ENCODE assay signal across 1 cellular context in genomic region chr6:6699741-6700367, GRCh38.
TF ChIP-seq lines count a peak whose summit lies in the region.

No MANE protein-coding gene starts in this region.

TF ChIP-seq in HEK293, 187 proteins besides CTCF, POLR2A, EP300 and RAD21 (continued from another document and continues in another):
- TF ChIP-seq REST (tag by site-specific recombination; IDR thresholded peaks at IDR 0.05) (no peak), ZNF645 (tag by site-specific recombination; IDR thresholded peaks at IDR 0.05) (no peak), IKZF3 (tag by site-specific recombination; IDR thresholded peaks at IDR 0.05) (0 out of 2 replicates have a peak, but pooled peaks have one; percentile 12), KLF9 (tag by site-specific recombination; IDR thresholded peaks at IDR 0.05; ENCODE audit: low read depth) (no peak), KLF10 (tag by site-specific recombination; IDR thresholded peaks at IDR 0.05) (no peak), ZNF350 (tag by site-specific recombination; IDR thresholded peaks at IDR 0.05) (no peak), ZNF639 (tag by site-specific recombination; IDR thresholded peaks at IDR 0.05) (no peak), ZBTB8A (tag by site-specific recombination; IDR thresholded peaks at IDR 0.05) (no peak), ZNF600 (tag by site-specific recombination; IDR thresholded peaks at IDR 0.05) (peak; percentile 37; the same call in 1 of the 2 replicates), ZNF302 (tag by site-specific recombination; IDR thresholded peaks at IDR 0.05; ENCODE audit: low read depth) (no peak), ZIC2 (tag by site-specific recombination; IDR thresholded peaks at IDR 0.05) (no peak), ZNF169 (tag by site-specific recombination; IDR thresholded peaks at IDR 0.05) (no peak), ZNF488 (tag by site-specific recombination; IDR thresholded peaks at IDR 0.05) (no peak), ZNF280D (tag by site-specific recombination; IDR thresholded peaks at IDR 0.05) (no peak), ZNF433 (tag by site-specific recombination; IDR thresholded peaks at IDR 0.05; ENCODE audit: low read depth) (no peak), ZNF76 (tag by site-specific recombination; IDR thresholded peaks at IDR 0.05; ENCODE audit: borderline replicate concordance, low read depth) (no peak), KLF1 (tag by site-specific recombination; IDR thresholded peaks at IDR 0.05) (peak; percentile 33; the same call in 1 of the 2 replicates), ZNF132 (tag by site-specific recombination; IDR thresholded peaks at IDR 0.05; ENCODE audit: borderline replicate concordance) (no peak), ZNF146 (tag by site-specific recombination; IDR thresholded peaks at IDR 0.05) (no peak), ZNF658 (tag by site-specific recombination; IDR thresholded peaks at IDR 0.05) (no peak), ZNF692 (tag by site-specific recombination; IDR thresholded peaks at IDR 0.05) (0 out of 2 replicates have a peak, but pooled peaks have one; percentile 25), ZNF629 (tag by site-specific recombination; IDR thresholded peaks at IDR 0.05) (no peak), ZNF10 (tag by site-specific recombination; IDR thresholded peaks at IDR 0.05) (no peak), ZNF707 (tag by site-specific recombination; IDR thresholded peaks at IDR 0.05) (no peak), ZBTB48 (tag by site-specific recombination; IDR thresholded peaks at IDR 0.05) (peak; percentile 87; the same call in 1 of the 2 replicates), ZBTB49 (tag by site-specific recombination; IDR thresholded peaks at IDR 0.05; ENCODE audit: low read depth) (no peak), ZNF121 (tag by site-specific recombination; IDR thresholded peaks at IDR 0.05) (no peak), PRDM6 (tag by site-specific recombination; IDR thresholded peaks at IDR 0.05) (no peak), SCRT2 (tag by site-specific recombination; IDR thresholded peaks at IDR 0.05) (peak; percentile 97), ZNF366 (tag by site-specific recombination; conservative IDR thresholded peaks at IDR 0.05) (no peak), ZNF510 (tag by site-specific recombination; IDR thresholded peaks at IDR 0.05; ENCODE audit: insufficient replicate concordance) (no peak), ZNF221 (tag by site-specific recombination; IDR thresholded peaks at IDR 0.05; ENCODE audit: borderline replicate concordance) (no peak), ZNF148 (tag by site-specific recombination; IDR thresholded peaks at IDR 0.05; ENCODE audit: borderline replicate concordance) (no peak), ZNF544 (tag by site-specific recombination; IDR thresholded peaks at IDR 0.05) (no peak), ZNF585B (tag by site-specific recombination; IDR thresholded peaks at IDR 0.05) (no peak), ZNF266 (tag by site-specific recombination; IDR thresholded peaks at IDR 0.05; ENCODE audit: low read depth) (peak; percentile 89), ZNF157 (tag by site-specific recombination; IDR thresholded peaks at IDR 0.05) (no peak), ZNF660 (tag by site-specific recombination; IDR thresholded peaks at IDR 0.05) (no peak), ZFP41 (tag by site-specific recombination; IDR thresholded peaks at IDR 0.05; ENCODE audit: borderline replicate concordance) (no peak), ZNF214 (tag by site-specific recombination; IDR thresholded peaks at IDR 0.05; ENCODE audit: borderline replicate concordance) (no peak), EGR2 (tag by site-specific recombination; IDR thresholded peaks at IDR 0.05; ENCODE audit: low read depth) (no peak), ZXDB (tag by site-specific recombination; IDR thresholded peaks at IDR 0.05) (no peak), ZBTB21 (tag by site-specific recombination; IDR thresholded peaks at IDR 0.05) (no peak), ZNF18 (tag by site-specific recombination; IDR thresholded peaks at IDR 0.05) (no peak)
